12 cellular contexts compared by ENCODE assay signal in the genomic region with DNA sequence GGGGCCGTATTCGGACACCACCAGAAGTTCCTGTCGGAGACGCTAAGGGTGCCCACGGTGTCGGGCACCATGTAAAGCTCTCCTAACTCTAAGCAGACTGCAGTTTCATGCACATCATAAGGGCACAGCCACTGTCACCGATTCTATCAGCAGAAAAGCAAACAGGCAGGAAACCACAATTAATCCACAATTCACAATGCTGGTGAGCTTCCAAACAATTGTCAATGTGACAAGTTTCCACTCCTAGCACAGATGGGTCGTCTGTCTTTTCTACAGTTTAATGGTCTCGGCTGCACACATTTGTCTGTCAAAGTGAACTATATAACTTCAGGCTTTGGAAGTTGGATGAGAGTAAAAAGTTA. TPM values are rescaled to one million over a fixed set of nuclear protein-coding genes. Genes with fewer than 3 reads are reported as not detected.
DNase-seq lines count a peak whose midpoint lies in the region; ATAC-seq and TF ChIP-seq lines count a peak whose summit lies in the region.
"Had no signal": no experiment of that assay in that cellular context is flagged by ENCODE, and none has a peak within 500 bp of the region (broad histone marks: within the 10 kb centered on the region; RNA-seq: fewer than 3 reads in every experiment).

No MANE protein-coding gene starts in this region.

- peaks cover 12% of the 10 kb centered on the region for H3K4me1 Mint-ChIP-seq in activated T-helper 17 cell treated with anti-CD3 and anti-CD28 coated beads, Interleukin-2, amount 50 U/mL, for 72 hours
- H3K4me1 Mint-ChIP-seq in immature natural killer cell = peaks cover 28 to 40% of the 10 kb centered on the region in 2 donors

- H3K36me3 Mint-ChIP-seq in activated T-helper 17 cell treated with anti-CD3 and anti-CD28 coated beads, Interleukin-2, amount 50 U/mL, for 72 hours (ENCODE audit: low read depth) = peaks cover 17% of the 10 kb centered on the region
- H3K36me3 Mint-ChIP-seq in immature natural killer cell = peaks cover 12 to 16% (median 15%) of the 10 kb centered on the region in 3 donors

- WGBS in upper lobe of left lung, 2 donors = 37 to 54% methylated on average over 3 to 5 of the region's 9 CpGs

- peaks cover 19% of the 10 kb centered on the region for H3K27me3 Mint-ChIP-seq in activated T-helper 17 cell treated with anti-CD3 and anti-CD28 coated beads, Interleukin-2, amount 50 U/mL, for 72 hours
- peaks cover 4 to 18% (median 8%) of the 10 kb centered on the region in 3 donors for H3K27me3 Mint-ChIP-seq in immature natural killer cell (ENCODE audit: low read depth in 3 of 3)

- no peak for TF ChIP-seq POLR2A in upper lobe of left lung (IDR thresholded peaks at IDR 0.05)

- no peaks in the 10 kb centered on the region for H3K9me3 ChIP-seq in left ventricle myocardium inferior (replicated peaks)
- H3K9me3 ChIP-seq in upper lobe of left lung = no peaks in the 10 kb centered on the region
- H3K9me3 ChIP-seq: Peyer's patch had no signal

- DNase-seq in left ventricle myocardium inferior = no peak
- no peak for DNase-seq in Right ventricle myocardium superior
- peak; percentile 37 to 67 (median 45) for DNase-seq in immature natural killer cell
- DNase-seq in upper lobe of left lung = no peak
- no peak for DNase-seq in NCI-H2227 (lab: John Stamatoyannopoulos, UW; ENCODE audit: unreplicated experiment)
- DNase-seq: activated CD4-positive, alpha-beta T cell treated with anti-CD3 and anti-CD28 coated beads for 1 hour; NCI-H2081 had no signal

- H3K4me1 ChIP-seq in left ventricle myocardium inferior (peaks cover 16% of the 10 kb centered on the region), upper lobe of left lung (peaks cover 9 to 20% (median 18%) of the 10 kb centered on the region in 4 donors)

- H3K9me3 Mint-ChIP-seq in activated T-helper 17 cell treated with anti-CD3 and anti-CD28 coated beads, Interleukin-2, amount 50 U/mL, for 72 hours = no peaks in the 10 kb centered on the region
- H3K9me3 Mint-ChIP-seq in immature natural killer cell = peaks cover 0 to 2% (median 0%) of the 10 kb centered on the region in 6 donors
- H3K9me3 Mint-ChIP-seq: memory B cell had no signal

- H3K27me3 ChIP-seq in left ventricle myocardium inferior (ENCODE audit: low read depth) (peaks cover 31% of the 10 kb centered on the region), upper lobe of left lung (peaks cover 0 to 14% (median 4%) of the 10 kb centered on the region in 4 donors)

- intact Hi-C loops in left ventricle myocardium inferior (cut with micrococcal nuclease) (no loop called here), Right ventricle myocardium superior (cut with DNase I) (no loop called here)

- no peak for TF ChIP-seq EP300 in upper lobe of left lung (IDR thresholded peaks at IDR 0.05)

- H3K4me3 Mint-ChIP-seq in activated T-helper 17 cell treated with anti-CD3 and anti-CD28 coated beads, Interleukin-2, amount 50 U/mL, for 72 hours = peak overlapping the region; percentile 66
- peak overlapping the region; percentile 82 to 92 (median 86) for H3K4me3 Mint-ChIP-seq in immature natural killer cell

- peak overlapping the region; percentile 76 for H3K4me3 ChIP-seq in left ventricle myocardium inferior
- H3K4me3 ChIP-seq in upper lobe of left lung = peak overlapping the region in 3 of 4 donors; percentile 49 to 63 (median 62)

- H3K27ac ChIP-seq in left ventricle myocardium inferior (replicated peaks) = no peak overlapping the region
- no peak overlapping the region for H3K27ac ChIP-seq in upper lobe of left lung

- no peak for TF ChIP-seq CTCF in left ventricle myocardium inferior (IDR thresholded peaks at IDR 0.05; ENCODE audit: borderline replicate concordance)
- no peak for TF ChIP-seq CTCF in upper lobe of left lung (IDR thresholded peaks at IDR 0.05)

- no peak overlapping the region for H3K27ac Mint-ChIP-seq in activated T-helper 17 cell treated with anti-CD3 and anti-CD28 coated beads, Interleukin-2, amount 50 U/mL, for 72 hours
- H3K27ac Mint-ChIP-seq in immature natural killer cell = peak overlapping the region; percentile 64 to 84 (median 80)
- H3K27ac Mint-ChIP-seq: memory B cell had no signal

- ATAC-seq in Right ventricle myocardium superior (ENCODE audit: poor library complexity) (no peak), upper lobe of left lung (ENCODE audit: low FRiP score in 2 of 2) (no peak), HG02678 (IDR thresholded peaks at IDR 0.05; ENCODE audit: unreplicated experiment) (no peak), GM19035 (IDR thresholded peaks at IDR 0.05; ENCODE audit: unreplicated experiment) (no peak)
- ATAC-seq in activated T-helper 17 cell treated with anti-CD3 and anti-CD28 coated beads, Interleukin-2, amount 50 U/mL, for 72 hours (replicated peaks) = no peak

- H3K36me3 ChIP-seq in left ventricle myocardium inferior (peaks cover 19% of the 10 kb centered on the region), upper lobe of left lung (peaks cover 5 to 26% (median 17%) of the 10 kb centered on the region in 4 donors)

RNA-seq across cellular contexts. Expression of gene OCA2, which starts 8.8 kb away (rescaled TPM):
- total RNA-seq in left ventricle myocardium inferior (not detected), Right ventricle myocardium superior (0.16 TPM), upper lobe of left lung (1 to 10 TPM in 5 of 6 donors, under 1 TPM in 1; 0.83 to 6.0 (median 2.0) TPM)
- not detected for total RNA-seq in activated T-helper 17 cell treated with anti-CD3 and anti-CD28 coated beads, Interleukin-2, amount 50 U/mL, for 72 hours
- polyA plus RNA-seq in immature natural killer cell = under 1 TPM in 1 of 3 donors, not detected in 2; 0.50 TPM

Comparison
In these comparisons a context has a peak if more than half of its experiments do, and no peak if none do; other contexts are left out.
1. DNase-seq: peak in immature natural killer cell (3 of 3); none in left ventricle myocardium inferior (single experiment), Right ventricle myocardium superior (single experiment), upper lobe of left lung (0 of 2) and NCI-H2227 (single experiment).